In genomic region chr10:102850025-102850518, GRCh38 we compare ENCODE assay signal across 1 cellular context.
TF ChIP-seq lines count a peak whose summit lies in the region.

No MANE protein-coding gene starts in this region.

TF ChIP-seq in HepG2, 621 proteins besides CTCF, POLR2A, EP300 and RAD21 (continued from another document and continues in another):
- TF ChIP-seq PRMT3 (CRISPR knock-in tag; IDR thresholded peaks at IDR 0.05; ENCODE audit: borderline replicate concordance, low read depth) (no peak), ZNF678 (CRISPR knock-in tag; IDR thresholded peaks at IDR 0.05) (no peak), FOXA1 (IDR thresholded peaks at IDR 0.05) (no peak), FOXA1 (CRISPR knock-in tag; IDR thresholded peaks at IDR 0.05) (peak; percentile 65), POLR2G (IDR thresholded peaks at IDR 0.05; ENCODE audit: low read depth, low read length) (no peak), GFI1 (CRISPR knock-in tag; IDR thresholded peaks at IDR 0.05; ENCODE audit: borderline replicate concordance) (peak; percentile 42; the same call in 1 of the 2 replicates), FOXC1 (CRISPR knock-in tag; IDR thresholded peaks at IDR 0.05; ENCODE audit: borderline replicate concordance) (peak; percentile 59; the same call in 1 of the 2 replicates), ZFYVE20 (CRISPR knock-in tag; IDR thresholded peaks at IDR 0.05; ENCODE audit: borderline replicate concordance, low read depth) (no peak), SCMH1 (CRISPR knock-in tag; IDR thresholded peaks at IDR 0.05; ENCODE audit: borderline replicate concordance) (no peak), ZNF883 (CRISPR knock-in tag; IDR thresholded peaks at IDR 0.05; ENCODE audit: not compliant biosample characterization) (no peak), ZNF343 (CRISPR knock-in tag; IDR thresholded peaks at IDR 0.05) (no peak), ZNF737 (CRISPR knock-in tag; IDR thresholded peaks at IDR 0.05; ENCODE audit: borderline replicate concordance) (no peak; the same call in 1 of the 2 replicates), ZNF225 (CRISPR knock-in tag; IDR thresholded peaks at IDR 0.05) (no peak), HES4 (CRISPR knock-in tag; IDR thresholded peaks at IDR 0.05; ENCODE audit: borderline replicate concordance) (no peak), MYPOP (CRISPR knock-in tag; IDR thresholded peaks at IDR 0.05) (peak; percentile 78; the same call in 1 of the 2 replicates), ZMYM3 (CRISPR knock-in tag; IDR thresholded peaks at IDR 0.05) (no peak; the same call in 1 of the 2 replicates), ATF5 (CRISPR knock-in tag; IDR thresholded peaks at IDR 0.05; ENCODE audit: low read depth) (no peak), NFYC (CRISPR knock-in tag; IDR thresholded peaks at IDR 0.05) (no peak), ZBED4 (CRISPR knock-in tag; IDR thresholded peaks at IDR 0.05; ENCODE audit: borderline replicate concordance) (no peak), IKZF5 (CRISPR knock-in tag; IDR thresholded peaks at IDR 0.05) (peak; percentile 73; the same call in 1 of the 2 replicates), GPN1 (CRISPR knock-in tag; IDR thresholded peaks at IDR 0.05; ENCODE audit: borderline replicate concordance) (no peak), MAF1 (CRISPR knock-in tag; IDR thresholded peaks at IDR 0.05; ENCODE audit: borderline replicate concordance) (no peak), ZNF562 (CRISPR knock-in tag; IDR thresholded peaks at IDR 0.05; ENCODE audit: borderline replicate concordance) (no peak), ZZZ3 (CRISPR knock-in tag; IDR thresholded peaks at IDR 0.05; ENCODE audit: borderline replicate concordance) (no peak), ZNF180 (CRISPR knock-in tag; IDR thresholded peaks at IDR 0.05; ENCODE audit: borderline replicate concordance, low read depth) (no peak), ZNF589 (CRISPR knock-in tag; conservative IDR thresholded peaks at IDR 0.05) (peak; percentile 87; the same call in 1 of the 2 replicates), PAX8 (CRISPR knock-in tag; IDR thresholded peaks at IDR 0.05; ENCODE audit: borderline replicate concordance) (no peak), ZNF878 (CRISPR knock-in tag; IDR thresholded peaks at IDR 0.05) (0 out of 2 replicates have a peak, but pooled peaks have one; percentile 41), ZFP62 (CRISPR knock-in tag; IDR thresholded peaks at IDR 0.05) (no peak), KMT2B (CRISPR knock-in tag; IDR thresholded peaks at IDR 0.05) (peak; percentile 29; the same call in 1 of the 2 replicates), DR1 (CRISPR knock-in tag; IDR thresholded peaks at IDR 0.05) (no peak), ZNF713 (CRISPR knock-in tag; IDR thresholded peaks at IDR 0.05) (no peak), ZFP90 (CRISPR knock-in tag; IDR thresholded peaks at IDR 0.05; ENCODE audit: borderline replicate concordance) (0 out of 2 replicates have a peak, but pooled peaks have one; percentile 62), ZSCAN12 (CRISPR knock-in tag; IDR thresholded peaks at IDR 0.05) (no peak; the same call in 1 of the 2 replicates), SETDB1 (CRISPR knock-in tag; IDR thresholded peaks at IDR 0.05; ENCODE audit: borderline replicate concordance) (no peak), ETV5 (CRISPR knock-in tag; IDR thresholded peaks at IDR 0.05; ENCODE audit: borderline replicate concordance) (peak; percentile 82; the same call in 1 of the 2 replicates), FOXM1 (CRISPR knock-in tag; IDR thresholded peaks at IDR 0.05) (no peak), YEATS2 (CRISPR knock-in tag; IDR thresholded peaks at IDR 0.05; ENCODE audit: borderline replicate concordance) (peak; percentile 51; the same call in 1 of the 2 replicates), ZNF207 (IDR thresholded peaks at IDR 0.05; ENCODE audit: borderline replicate concordance) (no peak), ZNF331 (CRISPR knock-in tag; IDR thresholded peaks at IDR 0.05) (peak; percentile 82), BRCA1 (CRISPR knock-in tag; IDR thresholded peaks at IDR 0.05) (no peak)
- TF ChIP-seq, protein P1, sequence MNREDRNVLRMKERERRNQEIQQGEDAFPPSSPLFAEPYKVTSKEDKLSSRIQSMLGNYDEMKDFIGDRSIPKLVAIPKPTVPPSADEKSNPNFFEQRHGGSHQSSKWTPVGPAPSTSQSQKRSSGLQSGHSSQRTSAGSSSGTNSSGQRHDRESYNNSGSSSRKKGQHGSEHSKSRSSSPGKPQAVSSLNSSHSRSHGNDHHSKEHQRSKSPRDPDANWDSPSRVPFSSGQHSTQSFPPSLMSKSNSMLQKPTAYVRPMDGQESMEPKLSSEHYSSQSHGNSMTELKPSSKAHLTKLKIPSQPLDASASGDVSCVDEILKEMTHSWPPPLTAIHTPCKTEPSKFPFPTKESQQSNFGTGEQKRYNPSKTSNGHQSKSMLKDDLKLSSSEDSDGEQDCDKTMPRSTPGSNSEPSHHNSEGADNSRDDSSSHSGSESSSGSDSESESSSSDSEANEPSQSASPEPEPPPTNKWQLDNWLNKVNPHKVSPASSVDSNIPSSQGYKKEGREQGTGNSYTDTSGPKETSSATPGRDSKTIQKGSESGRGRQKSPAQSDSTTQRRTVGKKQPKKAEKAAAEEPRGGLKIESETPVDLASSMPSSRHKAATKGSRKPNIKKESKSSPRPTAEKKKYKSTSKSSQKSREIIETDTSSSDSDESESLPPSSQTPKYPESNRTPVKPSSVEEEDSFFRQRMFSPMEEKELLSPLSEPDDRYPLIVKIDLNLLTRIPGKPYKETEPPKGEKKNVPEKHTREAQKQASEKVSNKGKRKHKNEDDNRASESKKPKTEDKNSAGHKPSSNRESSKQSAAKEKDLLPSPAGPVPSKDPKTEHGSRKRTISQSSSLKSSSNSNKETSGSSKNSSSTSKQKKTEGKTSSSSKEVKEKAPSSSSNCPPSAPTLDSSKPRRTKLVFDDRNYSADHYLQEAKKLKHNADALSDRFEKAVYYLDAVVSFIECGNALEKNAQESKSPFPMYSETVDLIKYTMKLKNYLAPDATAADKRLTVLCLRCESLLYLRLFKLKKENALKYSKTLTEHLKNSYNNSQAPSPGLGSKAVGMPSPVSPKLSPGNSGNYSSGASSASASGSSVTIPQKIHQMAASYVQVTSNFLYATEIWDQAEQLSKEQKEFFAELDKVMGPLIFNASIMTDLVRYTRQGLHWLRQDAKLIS (CRISPR knock-in tag; IDR thresholded peaks at IDR 0.05) = no peak
- TF ChIP-seq, protein P2, sequence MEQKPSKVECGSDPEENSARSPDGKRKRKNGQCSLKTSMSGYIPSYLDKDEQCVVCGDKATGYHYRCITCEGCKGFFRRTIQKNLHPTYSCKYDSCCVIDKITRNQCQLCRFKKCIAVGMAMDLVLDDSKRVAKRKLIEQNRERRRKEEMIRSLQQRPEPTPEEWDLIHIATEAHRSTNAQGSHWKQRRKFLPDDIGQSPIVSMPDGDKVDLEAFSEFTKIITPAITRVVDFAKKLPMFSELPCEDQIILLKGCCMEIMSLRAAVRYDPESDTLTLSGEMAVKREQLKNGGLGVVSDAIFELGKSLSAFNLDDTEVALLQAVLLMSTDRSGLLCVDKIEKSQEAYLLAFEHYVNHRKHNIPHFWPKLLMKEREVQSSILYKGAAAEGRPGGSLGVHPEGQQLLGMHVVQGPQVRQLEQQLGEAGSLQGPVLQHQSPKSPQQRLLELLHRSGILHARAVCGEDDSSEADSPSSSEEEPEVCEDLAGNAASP (CRISPR knock-in tag; IDR thresholded peaks at IDR 0.05; ENCODE audit: borderline replicate concordance) = peak; percentile 73
- TF ChIP-seq, protein P3, sequence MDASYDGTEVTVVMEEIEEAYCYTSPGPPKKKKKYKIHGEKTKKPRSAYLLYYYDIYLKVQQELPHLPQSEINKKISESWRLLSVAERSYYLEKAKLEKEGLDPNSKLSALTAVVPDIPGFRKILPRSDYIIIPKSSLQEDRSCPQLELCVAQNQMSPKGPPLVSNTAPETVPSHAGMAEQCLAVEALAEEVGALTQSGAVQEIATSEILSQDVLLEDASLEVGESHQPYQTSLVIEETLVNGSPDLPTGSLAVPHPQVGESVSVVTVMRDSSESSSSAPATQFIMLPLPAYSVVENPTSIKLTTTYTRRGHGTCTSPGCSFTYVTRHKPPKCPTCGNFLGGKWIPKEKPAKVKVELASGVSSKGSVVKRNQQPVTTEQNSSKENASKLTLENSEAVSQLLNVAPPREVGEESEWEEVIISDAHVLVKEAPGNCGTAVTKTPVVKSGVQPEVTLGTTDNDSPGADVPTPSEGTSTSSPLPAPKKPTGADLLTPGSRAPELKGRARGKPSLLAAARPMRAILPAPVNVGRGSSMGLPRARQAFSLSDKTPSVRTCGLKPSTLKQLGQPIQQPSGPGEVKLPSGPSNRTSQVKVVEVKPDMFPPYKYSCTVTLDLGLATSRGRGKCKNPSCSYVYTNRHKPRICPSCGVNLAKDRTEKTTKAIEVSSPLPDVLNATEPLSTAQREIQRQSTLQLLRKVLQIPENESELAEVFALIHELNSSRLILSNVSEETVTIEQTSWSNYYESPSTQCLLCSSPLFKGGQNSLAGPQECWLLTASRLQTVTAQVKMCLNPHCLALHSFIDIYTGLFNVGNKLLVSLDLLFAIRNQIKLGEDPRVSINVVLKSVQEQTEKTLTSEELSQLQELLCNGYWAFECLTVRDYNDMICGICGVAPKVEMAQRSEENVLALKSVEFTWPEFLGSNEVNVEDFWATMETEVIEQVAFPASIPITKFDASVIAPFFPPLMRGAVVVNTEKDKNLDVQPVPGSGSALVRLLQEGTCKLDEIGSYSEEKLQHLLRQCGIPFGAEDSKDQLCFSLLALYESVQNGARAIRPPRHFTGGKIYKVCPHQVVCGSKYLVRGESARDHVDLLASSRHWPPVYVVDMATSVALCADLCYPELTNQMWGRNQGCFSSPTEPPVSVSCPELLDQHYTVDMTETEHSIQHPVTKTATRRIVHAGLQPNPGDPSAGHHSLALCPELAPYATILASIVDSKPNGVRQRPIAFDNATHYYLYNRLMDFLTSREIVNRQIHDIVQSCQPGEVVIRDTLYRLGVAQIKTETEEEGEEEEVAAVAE (CRISPR knock-in tag; IDR thresholded peaks at IDR 0.05; ENCODE audit: borderline replicate concordance) = peak; percentile 76
- TF ChIP-seq, protein P4, sequence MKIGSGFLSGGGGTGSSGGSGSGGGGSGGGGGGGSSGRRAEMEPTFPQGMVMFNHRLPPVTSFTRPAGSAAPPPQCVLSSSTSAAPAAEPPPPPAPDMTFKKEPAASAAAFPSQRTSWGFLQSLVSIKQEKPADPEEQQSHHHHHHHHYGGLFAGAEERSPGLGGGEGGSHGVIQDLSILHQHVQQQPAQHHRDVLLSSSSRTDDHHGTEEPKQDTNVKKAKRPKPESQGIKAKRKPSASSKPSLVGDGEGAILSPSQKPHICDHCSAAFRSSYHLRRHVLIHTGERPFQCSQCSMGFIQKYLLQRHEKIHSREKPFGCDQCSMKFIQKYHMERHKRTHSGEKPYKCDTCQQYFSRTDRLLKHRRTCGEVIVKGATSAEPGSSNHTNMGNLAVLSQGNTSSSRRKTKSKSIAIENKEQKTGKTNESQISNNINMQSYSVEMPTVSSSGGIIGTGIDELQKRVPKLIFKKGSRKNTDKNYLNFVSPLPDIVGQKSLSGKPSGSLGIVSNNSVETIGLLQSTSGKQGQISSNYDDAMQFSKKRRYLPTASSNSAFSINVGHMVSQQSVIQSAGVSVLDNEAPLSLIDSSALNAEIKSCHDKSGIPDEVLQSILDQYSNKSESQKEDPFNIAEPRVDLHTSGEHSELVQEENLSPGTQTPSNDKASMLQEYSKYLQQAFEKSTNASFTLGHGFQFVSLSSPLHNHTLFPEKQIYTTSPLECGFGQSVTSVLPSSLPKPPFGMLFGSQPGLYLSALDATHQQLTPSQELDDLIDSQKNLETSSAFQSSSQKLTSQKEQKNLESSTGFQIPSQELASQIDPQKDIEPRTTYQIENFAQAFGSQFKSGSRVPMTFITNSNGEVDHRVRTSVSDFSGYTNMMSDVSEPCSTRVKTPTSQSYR (CRISPR knock-in tag; IDR thresholded peaks at IDR 0.05; ENCODE audit: borderline replicate concordance) = peak; percentile 21; the same call in 1 of the 2 replicates
